ENCODE assay signal across 18 cellular contexts in genomic region chr11:32899423-32899822, GRCh38. TPM values are rescaled to one million over a fixed set of nuclear protein-coding genes. Genes with fewer than 3 reads are reported as not detected.
DNase-seq lines count a peak whose midpoint lies in the region; ATAC-seq and TF ChIP-seq lines count a peak whose summit lies in the region.
"Had no signal": no experiment of that assay in that cellular context is flagged by ENCODE, and none has a peak within 500 bp of the region (broad histone marks: within the 10 kb centered on the region; RNA-seq: fewer than 3 reads in every experiment).

No MANE protein-coding gene starts in this region.

- ATAC-seq in GM18505 (IDR thresholded peaks at IDR 0.05; ENCODE audit: unreplicated experiment) (peak; percentile 52), GM19324 (IDR thresholded peaks at IDR 0.05; ENCODE audit: low FRiP score, unreplicated experiment) (peak; percentile 77), HG02642 (IDR thresholded peaks at IDR 0.05; ENCODE audit: poor library complexity, unreplicated experiment) (peak; percentile 59), HG03571 (IDR thresholded peaks at IDR 0.05; ENCODE audit: unreplicated experiment) (peak; percentile 71), aorta (ENCODE audit: low FRiP score) (no peak)
- ATAC-seq: activated T-cell treated with anti-CD3 and anti-CD28 coated beads, Interleukin-2, amount 50 U/mL, for 4 hours; gastroesophageal sphincter; naive thymus-derived CD4-positive, alpha-beta T cell had no signal

- no peak for TF ChIP-seq POLR2A in GM18505 (IDR thresholded peaks at IDR 0.05; ENCODE audit: borderline replicate concordance, extremely low read depth, insufficient read depth, insufficient read length)

- H3K27me3 ChIP-seq in left ventricle myocardium inferior (ENCODE audit: low read depth): no peaks in the 10 kb centered on the region
- H3K27me3 ChIP-seq in aorta (ENCODE audit: control insufficient read depth in 1 of 2, insufficient read depth in 2 of 2, low read length in 1 of 2): no peaks in the 10 kb centered on the region
- H3K27me3 ChIP-seq: BE2C, gastroesophageal sphincter, right atrium auricular region had no signal

- DNase-seq in left ventricle myocardium inferior (no peak), glomerular visceral epithelial cell (ENCODE audit: extremely low spot score) (no peak), aorta (no peak)
- no peak for DNase-seq in stimulated activated CD4-positive, alpha-beta T cell treated with anti-CD3 and anti-CD28 coated beads, Interleukin-2, amount 100 ng/mL, for 24 hours
- DNase-seq: activated T-cell treated with anti-CD3 and anti-CD28 coated beads, Interleukin-2, amount 50 U/mL, for 4 hours; BE2C; effector memory CD4-positive, alpha-beta T cell; Kasumi-1; kidney glomerular epithelial cell; naive thymus-derived CD4-positive, alpha-beta T cell; NCI-H2081; WERI-Rb-1 had no signal

- no peak for TF ChIP-seq CTCF in left ventricle myocardium inferior (IDR thresholded peaks at IDR 0.05; ENCODE audit: borderline replicate concordance)

- no peak overlapping the region for H3K4me3 ChIP-seq in left ventricle myocardium inferior
- H3K4me3 ChIP-seq in aorta (ENCODE audit: low read length in 2 of 2): no peak overlapping the region
- H3K4me3 ChIP-seq: gastroesophageal sphincter, right atrium auricular region had no signal

- H3K27ac ChIP-seq in left ventricle myocardium inferior (replicated peaks) (no peak overlapping the region), aorta (ENCODE audit: low read depth in 1 of 2, low read length in 2 of 2) (no peak overlapping the region)
- H3K27ac ChIP-seq: gastroesophageal sphincter, right atrium auricular region, WERI-Rb-1 had no signal

- H3K36me3 ChIP-seq in left ventricle myocardium inferior (no peaks in the 10 kb centered on the region), aorta (ENCODE audit: control insufficient read depth in 1 of 2, insufficient read depth in 2 of 2, low read length in 1 of 2) (no peaks in the 10 kb centered on the region)
- H3K36me3 ChIP-seq: BE2C, gastroesophageal sphincter, right atrium auricular region had no signal

- intact Hi-C loops in left ventricle myocardium inferior (cut with micrococcal nuclease) (loop anchor here (10.0 kb wide), 1 partner anchor 315 kb away; the partner anchor contains the start of gene EIF3M), aorta (cut with DNase I) (loop anchor here in 1 of 2 donors (10.0 kb wide), 1 partner anchor 145 kb away; no protein-coding TSS in a partner anchor)

- peaks cover 16% of the 10 kb centered on the region for H3K4me1 ChIP-seq in left ventricle myocardium inferior
- H3K4me1 ChIP-seq in aorta (ENCODE audit: control insufficient read depth in 1 of 2, insufficient read depth in 2 of 2, low read length in 2 of 2): peaks cover 0 to under 1% of the 10 kb centered on the region in 2 donors
- H3K4me1 ChIP-seq: BE2C had no signal

- no peaks in the 10 kb centered on the region for H3K9me3 ChIP-seq in left ventricle myocardium inferior (replicated peaks)
- no peaks in the 10 kb centered on the region for H3K9me3 ChIP-seq in aorta (ENCODE audit: control insufficient read depth, low read length)
- H3K9me3 ChIP-seq: BE2C, gastroesophageal sphincter, right atrium auricular region had no signal

RNA-seq across cellular contexts. Expression of gene QSER1, which starts 6.8 kb away (rescaled TPM):
- 15.0 TPM for total RNA-seq in left ventricle myocardium inferior
- 10 to 100 TPM; 22.1 to 34.3 TPM for total RNA-seq in aorta
- polyA plus RNA-seq in aorta: 1 to 10 TPM; 2.5 to 3.9 TPM
